In genomic region chr11:119417726-119418540, GRCh38 we compare ENCODE assay signal across 8 cellular contexts. TPM values are rescaled to one million over a fixed set of nuclear protein-coding genes. Genes with fewer than 3 reads are reported as not detected.
DNase-seq lines count a peak whose midpoint lies in the region; ATAC-seq and TF ChIP-seq lines count a peak whose summit lies in the region.
"Had no signal": no experiment of that assay in that cellular context is flagged by ENCODE, and none has a peak within 500 bp of the region (broad histone marks: within the 10 kb centered on the region; RNA-seq: fewer than 3 reads in every experiment).

No MANE protein-coding gene starts in this region.

- H3K9me3 Mint-ChIP-seq in brain, result no peaks in the 10 kb centered on the region
- H3K9me3 Mint-ChIP-seq in activated T-helper 1 cell treated with anti-CD3 and anti-CD28 coated beads, Interleukin-12 subunit alpha, Interleukin-12 subunit beta, Interleukin-2, Interleukin-4 antibody, amounts not matched to agents 30 ng/mL and 10 ng/mL and 1 ng/mL, durations not matched to agents 14 hours and 24 hours and 36 hours, result no peaks in the 10 kb centered on the region
- no peaks in the 10 kb centered on the region for H3K9me3 Mint-ChIP-seq in activated CD8-positive, alpha-beta memory T cell treated with anti-CD3 and anti-CD28 coated beads, Interleukin-2, amount 10 ng/mL, durations not matched to agents 7 days and 5 days (ENCODE audit: low read depth)

- CTCF ChIA-PET in activated CD8-positive, alpha-beta memory T cell treated with anti-CD3 and anti-CD28 coated beads, Interleukin-2, amount 10 ng/mL, durations not matched to agents 7 days and 5 days (lab: Charles Lee), result no interaction called here

- ATAC-seq in GM18861 (IDR thresholded peaks at IDR 0.05; ENCODE audit: unreplicated experiment), result no peak
- ATAC-seq in activated CD8-positive, alpha-beta memory T cell treated with anti-CD3 and anti-CD28 coated beads, Interleukin-2, amount 10 ng/mL, durations not matched to agents 7 days and 5 days, result no peak

- H3K27ac Mint-ChIP-seq in brain, result peak overlapping the region in 4 of 5 experiments; percentile 12 to 86 (median 62)
- no peak overlapping the region for H3K27ac Mint-ChIP-seq in activated T-helper 1 cell treated with anti-CD3 and anti-CD28 coated beads, Interleukin-12 subunit alpha, Interleukin-12 subunit beta, Interleukin-2, Interleukin-4 antibody, amounts not matched to agents 30 ng/mL and 10 ng/mL and 1 ng/mL, durations not matched to agents 14 hours and 24 hours and 36 hours
- H3K27ac Mint-ChIP-seq in activated CD8-positive, alpha-beta memory T cell treated with anti-CD3 and anti-CD28 coated beads, Interleukin-2, amount 10 ng/mL, durations not matched to agents 7 days and 5 days, result no peak overlapping the region

- H3K36me3 Mint-ChIP-seq in brain, result peaks cover 19% of the 10 kb centered on the region
- H3K36me3 Mint-ChIP-seq in activated T-helper 1 cell treated with anti-CD3 and anti-CD28 coated beads, Interleukin-12 subunit alpha, Interleukin-12 subunit beta, Interleukin-2, Interleukin-4 antibody, amounts not matched to agents 30 ng/mL and 10 ng/mL and 1 ng/mL, durations not matched to agents 14 hours and 24 hours and 36 hours (ENCODE audit: low read depth), result no peaks in the 10 kb centered on the region
- no peaks in the 10 kb centered on the region for H3K36me3 Mint-ChIP-seq in activated CD8-positive, alpha-beta memory T cell treated with anti-CD3 and anti-CD28 coated beads, Interleukin-2, amount 10 ng/mL, durations not matched to agents 7 days and 5 days

- H3K27me3 Mint-ChIP-seq in brain, result peaks cover 4% of the 10 kb centered on the region
- H3K27me3 Mint-ChIP-seq in activated T-helper 1 cell treated with anti-CD3 and anti-CD28 coated beads, Interleukin-12 subunit alpha, Interleukin-12 subunit beta, Interleukin-2, Interleukin-4 antibody, amounts not matched to agents 30 ng/mL and 10 ng/mL and 1 ng/mL, durations not matched to agents 14 hours and 24 hours and 36 hours (ENCODE audit: insufficient read depth), result peaks cover 20% of the 10 kb centered on the region
- peaks cover 39% of the 10 kb centered on the region for H3K27me3 Mint-ChIP-seq in activated CD8-positive, alpha-beta memory T cell treated with anti-CD3 and anti-CD28 coated beads, Interleukin-2, amount 10 ng/mL, durations not matched to agents 7 days and 5 days

- no peak for TF ChIP-seq CTCF in brain (conservative IDR thresholded peaks at IDR 0.05)

- peaks cover 47% of the 10 kb centered on the region for H3K4me1 Mint-ChIP-seq in brain
- H3K4me1 Mint-ChIP-seq in activated T-helper 1 cell treated with anti-CD3 and anti-CD28 coated beads, Interleukin-12 subunit alpha, Interleukin-12 subunit beta, Interleukin-2, Interleukin-4 antibody, amounts not matched to agents 30 ng/mL and 10 ng/mL and 1 ng/mL, durations not matched to agents 14 hours and 24 hours and 36 hours (ENCODE audit: low read depth), result no peaks in the 10 kb centered on the region
- H3K4me1 Mint-ChIP-seq in activated CD8-positive, alpha-beta memory T cell treated with anti-CD3 and anti-CD28 coated beads, Interleukin-2, amount 10 ng/mL, durations not matched to agents 7 days and 5 days, result peaks cover 7% of the 10 kb centered on the region

- peak overlapping the region in 2 of 5 experiments; percentile 8 to 11 for H3K4me3 Mint-ChIP-seq in brain
- H3K4me3 Mint-ChIP-seq in activated T-helper 1 cell treated with anti-CD3 and anti-CD28 coated beads, Interleukin-12 subunit alpha, Interleukin-12 subunit beta, Interleukin-2, Interleukin-4 antibody, amounts not matched to agents 30 ng/mL and 10 ng/mL and 1 ng/mL, durations not matched to agents 14 hours and 24 hours and 36 hours, result no peak overlapping the region
- H3K4me3 Mint-ChIP-seq in activated CD8-positive, alpha-beta memory T cell treated with anti-CD3 and anti-CD28 coated beads, Interleukin-2, amount 10 ng/mL, durations not matched to agents 7 days and 5 days, result no peak overlapping the region

- intact Hi-C loops in activated T-helper 1 cell treated with anti-CD3 and anti-CD28 coated beads, Interleukin-12 subunit alpha, Interleukin-12 subunit beta, Interleukin-2, Interleukin-4 antibody, amounts not matched to agents 30 ng/mL and 10 ng/mL and 1 ng/mL, durations not matched to agents 14 hours and 24 hours and 36 hours (cut with micrococcal nuclease), result no loop called here

- DNase-seq in HS-27A (ENCODE audit: low read depth), result peak; percentile 66
- peak; percentile 80 for DNase-seq in iris pigment epithelial cell (ENCODE audit: low read depth)
- no peak for DNase-seq in activated T-helper 1 cell treated with anti-CD3 and anti-CD28 coated beads, Interleukin-12 subunit alpha, Interleukin-12 subunit beta, Interleukin-2, Interleukin-4 antibody, amounts not matched to agents 30 ng/mL and 10 ng/mL and 1 ng/mL, durations not matched to agents 14 hours and 24 hours and 36 hours (ENCODE audit: low spot score)
- no peak for DNase-seq in HuH-7 (ENCODE audit: low spot score)
- DNase-seq in activated CD8-positive, alpha-beta memory T cell treated with anti-CD3 and anti-CD28 coated beads, Interleukin-2, amount 10 ng/mL, durations not matched to agents 7 days and 5 days, result no peak
- DNase-seq: NCI-H187 had no signal

RNA-seq across cellular contexts. Expression of gene THY1, which starts 5.0 kb away (rescaled TPM):
- 154 TPM for polyA plus RNA-seq in brain (ENCODE audit: insufficient read depth, low read depth, low replicate concordance)
- total RNA-seq in activated T-helper 1 cell treated with anti-CD3 and anti-CD28 coated beads, Interleukin-12 subunit alpha, Interleukin-12 subunit beta, Interleukin-2, Interleukin-4 antibody, amounts not matched to agents 30 ng/mL and 10 ng/mL and 1 ng/mL, durations not matched to agents 14 hours and 24 hours and 36 hours, result 0.83 and 1.0 TPM in 2 replicates
- total RNA-seq in activated CD8-positive, alpha-beta memory T cell treated with anti-CD3 and anti-CD28 coated beads, Interleukin-2, amount 10 ng/mL, durations not matched to agents 7 days and 5 days, result under 1 TPM in 1 of 2 experiments, not detected in 1; 0.30 TPM

RNA-seq across cellular contexts. Expression of gene USP2, which starts 36.4 kb away (rescaled TPM):
- polyA plus RNA-seq in brain (ENCODE audit: insufficient read depth, low read depth, low replicate concordance), result 10.1 TPM
- total RNA-seq in activated T-helper 1 cell treated with anti-CD3 and anti-CD28 coated beads, Interleukin-12 subunit alpha, Interleukin-12 subunit beta, Interleukin-2, Interleukin-4 antibody, amounts not matched to agents 30 ng/mL and 10 ng/mL and 1 ng/mL, durations not matched to agents 14 hours and 24 hours and 36 hours, result 0.22 and 0.36 TPM in 2 replicates
- total RNA-seq in activated CD8-positive, alpha-beta memory T cell treated with anti-CD3 and anti-CD28 coated beads, Interleukin-2, amount 10 ng/mL, durations not matched to agents 7 days and 5 days, result under 1 TPM; 0.28 to 0.76 TPM

Comparison
In these comparisons a context has a peak if more than half of its experiments do, and no peak if none do; other contexts are left out.
1. DNase-seq: peak in HS-27A (single experiment) and iris pigment epithelial cell (single experiment); none in activated T-helper 1 cell treated with anti-CD3 and anti-CD28 coated beads, Interleukin-12 subunit alpha, Interleukin-12 subunit beta, Interleukin-2, Interleukin-4 antibody, amounts not matched to agents 30 ng/mL and 10 ng/mL and 1 ng/mL, durations not matched to agents 14 hours and 24 hours and 36 hours (single experiment), HuH-7 (single experiment) and activated CD8-positive, alpha-beta memory T cell treated with anti-CD3 and anti-CD28 coated beads, Interleukin-2, amount 10 ng/mL, durations not matched to agents 7 days and 5 days (single experiment).
2. H3K27ac Mint-ChIP-seq: peak in brain (4 of 5); none in activated T-helper 1 cell treated with anti-CD3 and anti-CD28 coated beads, Interleukin-12 subunit alpha, Interleukin-12 subunit beta, Interleukin-2, Interleukin-4 antibody, amounts not matched to agents 30 ng/mL and 10 ng/mL and 1 ng/mL, durations not matched to agents 14 hours and 24 hours and 36 hours (single experiment) and activated CD8-positive, alpha-beta memory T cell treated with anti-CD3 and anti-CD28 coated beads, Interleukin-2, amount 10 ng/mL, durations not matched to agents 7 days and 5 days (single experiment).